10 cellular contexts compared by ENCODE assay signal in the genomic region with DNA sequence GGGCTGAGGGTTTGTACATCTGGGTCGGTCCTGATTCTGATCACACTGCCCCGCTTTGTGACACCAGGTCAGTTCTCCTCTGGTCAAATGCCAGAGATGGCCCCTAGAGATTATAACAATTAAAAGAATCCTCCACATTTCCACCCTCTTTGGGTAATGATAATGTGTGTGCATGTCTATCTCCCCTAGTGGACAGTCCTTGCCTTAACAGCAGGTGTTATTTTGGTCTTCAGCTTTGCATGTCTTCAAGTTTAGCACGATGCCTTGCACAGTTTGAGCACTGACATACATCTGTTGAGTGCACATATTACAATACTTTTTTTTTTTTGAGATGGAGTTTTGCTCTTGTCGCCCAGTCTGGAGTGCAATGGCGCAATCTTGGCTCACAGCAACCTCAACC. TPM values are rescaled to one million over a fixed set of nuclear protein-coding genes. Genes with fewer than 3 reads are reported as not detected.
DNase-seq lines count a peak whose midpoint lies in the region; ATAC-seq and TF ChIP-seq lines count a peak whose summit lies in the region.
"Had no signal": no experiment of that assay in that cellular context is flagged by ENCODE, and none has a peak within 500 bp of the region (broad histone marks: within the 10 kb centered on the region; RNA-seq: fewer than 3 reads in every experiment).

No MANE protein-coding gene starts in this region.

- no peaks in the 10 kb centered on the region for H3K36me3 ChIP-seq in DOHH2 (ENCODE audit: control insufficient read depth, low read length)
- no peaks in the 10 kb centered on the region for H3K36me3 ChIP-seq in hepatocyte (replicated peaks; ENCODE audit: insufficient read depth, low read depth)
- no peaks in the 10 kb centered on the region for H3K36me3 ChIP-seq in CD4-positive, alpha-beta memory T cell (ENCODE audit: insufficient read depth, low read length)

- DNase-seq in RKO (ENCODE audit: low spot score) (peak; percentile 16), hepatocyte (ENCODE audit: low spot score) (no peak), SHP77 treated with DMSO at 0.1 percent for 48 hours (lab: John Stamatoyannopoulos, UW) (no peak)
- DNase-seq in CD4-positive, alpha-beta memory T cell: no peak
- DNase-seq: activated gamma-delta T cell treated with Interleukin-2 at 50 U/mL for 16 hours, SHP77 had no signal

- H3K4me3 ChIP-seq in DOHH2 (ENCODE audit: low read length) (no peak overlapping the region), hepatocyte (no peak overlapping the region)
- H3K4me3 ChIP-seq in CD4-positive, alpha-beta memory T cell (ENCODE audit: low read length in 2 of 2): no peak overlapping the region

- H3K4me1 Mint-ChIP-seq in CD4-positive, alpha-beta memory T cell: peaks cover 0 to 1% (median 0%) of the 10 kb centered on the region in 4 donors

- no peaks in the 10 kb centered on the region for H3K36me3 Mint-ChIP-seq in CD4-positive, alpha-beta memory T cell

- POLR2A ChIA-PET in CD4-positive, alpha-beta memory T cell (lab: Charles Lee; ENCODE audit: partially characterized antibody): no interaction called here

- H3K27me3 ChIP-seq in DOHH2 (ENCODE audit: control insufficient read depth, low read length) (peaks cover 9% of the 10 kb centered on the region), hepatocyte (no peaks in the 10 kb centered on the region)
- H3K27me3 ChIP-seq in CD4-positive, alpha-beta memory T cell (ENCODE audit: insufficient read depth, low read length): no peaks in the 10 kb centered on the region

- CTCF ChIA-PET in CD4-positive, alpha-beta memory T cell (lab: Charles Lee; ENCODE audit: partially characterized antibody): interaction anchor here (1.3 to 1.4 kb wide), 2 partner anchors 9 to 191 kb away, joined by 3 read pairs; no protein-coding TSS in a partner anchor

- H3K4me2 ChIP-seq in DOHH2 (ENCODE audit: low read length): no peak overlapping the region
- no peak overlapping the region for H3K4me2 ChIP-seq in hepatocyte

- H3K27ac Mint-ChIP-seq in CD4-positive, alpha-beta memory T cell: no peak overlapping the region

- H3K27ac ChIP-seq in DOHH2 (ENCODE audit: low read depth, low read length): no peak overlapping the region
- no peak overlapping the region for H3K27ac ChIP-seq in hepatocyte
- H3K27ac ChIP-seq in CD4-positive, alpha-beta memory T cell (ENCODE audit: low read depth, low read length): no peak overlapping the region

- H3K79me2 ChIP-seq in DOHH2 (ENCODE audit: control insufficient read depth, low read length) (no peaks in the 10 kb centered on the region), hepatocyte (no peaks in the 10 kb centered on the region)

- ATAC-seq in GM21619 (IDR thresholded peaks at IDR 0.05; ENCODE audit: unreplicated experiment) (peak; percentile 61), HG02571 (IDR thresholded peaks at IDR 0.05; ENCODE audit: unreplicated experiment) (no peak), GM18909 (IDR thresholded peaks at IDR 0.05; ENCODE audit: poor library complexity, unreplicated experiment) (no peak)

- no peaks in the 10 kb centered on the region for H3K9me2 ChIP-seq in DOHH2 (replicated peaks; ENCODE audit: control insufficient read depth, low read length)
- no peaks in the 10 kb centered on the region for H3K9me2 ChIP-seq in hepatocyte (replicated peaks; ENCODE audit: insufficient read depth)

- H3F3A ChIP-seq in DOHH2 (ENCODE audit: control insufficient read depth, insufficient read depth): no peaks in the 10 kb centered on the region

- H3K9me3 Mint-ChIP-seq in CD4-positive, alpha-beta memory T cell: peaks cover 0 to 3% (median 0%) of the 10 kb centered on the region in 8 donors

- no peak overlapping the region for H2AFZ ChIP-seq in hepatocyte

- H3K9me3 ChIP-seq in DOHH2 (ENCODE audit: control insufficient read depth, insufficient read depth, low read length) (no peaks in the 10 kb centered on the region), hepatocyte (ENCODE audit: low read depth) (no peaks in the 10 kb centered on the region)
- no peaks in the 10 kb centered on the region for H3K9me3 ChIP-seq in CD4-positive, alpha-beta memory T cell (ENCODE audit: control insufficient read depth in 1 of 2, low read length in 2 of 2)

- peaks cover 2 to 9% of the 10 kb centered on the region in 2 donors for H3K27me3 Mint-ChIP-seq in CD4-positive, alpha-beta memory T cell

- intact Hi-C loops in CD4-positive, alpha-beta memory T cell (cut with micrococcal nuclease): no loop called here

- WGBS in hepatocyte (ENCODE audit: low lambda C conversion rate, missing lambda C conversion rate): 96% methylated on average over 5 of the region's 5 CpGs

- no peaks in the 10 kb centered on the region for H4K20me1 ChIP-seq in DOHH2 (ENCODE audit: control insufficient read depth, insufficient read depth, low read depth, low read length)
- no peaks in the 10 kb centered on the region for H4K20me1 ChIP-seq in hepatocyte (ENCODE audit: insufficient read depth, poor library complexity, severe bottlenecking)

- no peak overlapping the region for H3K4me3 Mint-ChIP-seq in CD4-positive, alpha-beta memory T cell

- TF ChIP-seq CTCF in DOHH2 (IDR thresholded peaks at IDR 0.05; ENCODE audit: low read depth, low read length, poor library complexity, severe bottlenecking) (peak; percentile 68), hepatocyte (IDR thresholded peaks at IDR 0.05; ENCODE audit: poor library complexity) (peak; percentile 6)

- H3K4me1 ChIP-seq in DOHH2 (ENCODE audit: control insufficient read depth, low read length) (peaks cover 8% of the 10 kb centered on the region), hepatocyte (ENCODE audit: insufficient read depth) (no peaks in the 10 kb centered on the region)
- H3K4me1 ChIP-seq in CD4-positive, alpha-beta memory T cell (ENCODE audit: insufficient read depth, low read length): no peaks in the 10 kb centered on the region

RNA-seq across cellular contexts. Expression of a gene that starts 25.7 kb away (rescaled TPM):
- total RNA-seq in hepatocyte: 247 and 252 TPM in 2 replicates
- polyA plus RNA-seq in hepatocyte: 130 and 134 TPM in 2 replicates
- 10 to 100 TPM; 77.2 to 77.7 TPM for total RNA-seq in CD4-positive, alpha-beta memory T cell
- 100 to 1,000 TPM; 170 to 267 TPM for polyA plus RNA-seq in CD4-positive, alpha-beta memory T cell
